1 cellular context compared by ENCODE assay signal in the genomic region with DNA sequence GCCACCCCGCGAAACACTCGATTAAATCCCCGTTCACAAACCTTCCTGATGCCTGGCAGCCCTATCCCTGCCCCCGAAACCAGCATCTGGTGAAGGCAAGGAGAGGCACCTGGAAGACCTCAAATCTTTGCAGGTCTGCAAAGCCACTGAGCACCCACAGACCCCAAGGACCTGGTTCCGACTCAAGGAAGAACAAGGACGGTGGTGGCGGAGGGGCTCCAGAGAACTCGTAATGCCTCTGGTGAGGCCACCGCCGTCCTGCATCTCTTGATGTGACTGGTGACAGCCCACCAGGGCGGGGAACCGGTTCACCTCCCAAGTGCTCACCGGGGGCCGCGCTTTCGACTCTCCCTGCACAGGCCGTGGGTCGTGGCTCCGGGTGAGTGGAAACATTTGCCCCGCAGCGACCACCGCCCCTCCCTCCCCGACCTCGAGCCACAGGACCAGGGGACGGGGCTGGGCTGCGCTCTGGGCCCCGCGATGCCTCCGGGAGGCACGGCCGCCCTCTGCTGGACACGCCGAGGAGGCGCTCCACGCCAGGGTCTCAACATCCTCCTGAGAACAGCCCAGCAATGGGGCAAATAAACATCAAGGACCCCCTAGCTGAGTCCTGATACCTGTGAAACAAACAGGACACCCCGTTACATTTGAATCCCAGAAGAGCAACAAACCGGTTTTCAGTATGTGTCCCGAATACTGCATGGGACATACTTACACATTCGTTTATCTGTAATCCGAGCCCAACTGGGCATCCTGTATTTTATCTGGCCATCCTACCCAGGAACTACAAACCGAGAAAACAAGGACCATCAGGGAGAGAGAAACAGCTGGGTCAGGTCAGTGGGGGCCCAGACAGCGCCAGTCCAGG.
TF ChIP-seq lines count a peak whose summit lies in the region.

No MANE protein-coding gene starts in this region.

TF ChIP-seq in GM12878, 131 proteins besides CTCF, POLR2A, EP300 and RAD21 (continued from another document):
- TF ChIP-seq ZBTB33 (IDR thresholded peaks at IDR 0.05), result peak; percentile 77; the same call in 1 of the 2 replicates
- TF ChIP-seq YY1 (IDR thresholded peaks at IDR 0.05; ENCODE audit: low read depth, low read length), result 0 out of 2 replicates have a peak, but pooled peaks have one; percentile 24
